8 cellular contexts compared by ENCODE assay signal in the genomic region with DNA sequence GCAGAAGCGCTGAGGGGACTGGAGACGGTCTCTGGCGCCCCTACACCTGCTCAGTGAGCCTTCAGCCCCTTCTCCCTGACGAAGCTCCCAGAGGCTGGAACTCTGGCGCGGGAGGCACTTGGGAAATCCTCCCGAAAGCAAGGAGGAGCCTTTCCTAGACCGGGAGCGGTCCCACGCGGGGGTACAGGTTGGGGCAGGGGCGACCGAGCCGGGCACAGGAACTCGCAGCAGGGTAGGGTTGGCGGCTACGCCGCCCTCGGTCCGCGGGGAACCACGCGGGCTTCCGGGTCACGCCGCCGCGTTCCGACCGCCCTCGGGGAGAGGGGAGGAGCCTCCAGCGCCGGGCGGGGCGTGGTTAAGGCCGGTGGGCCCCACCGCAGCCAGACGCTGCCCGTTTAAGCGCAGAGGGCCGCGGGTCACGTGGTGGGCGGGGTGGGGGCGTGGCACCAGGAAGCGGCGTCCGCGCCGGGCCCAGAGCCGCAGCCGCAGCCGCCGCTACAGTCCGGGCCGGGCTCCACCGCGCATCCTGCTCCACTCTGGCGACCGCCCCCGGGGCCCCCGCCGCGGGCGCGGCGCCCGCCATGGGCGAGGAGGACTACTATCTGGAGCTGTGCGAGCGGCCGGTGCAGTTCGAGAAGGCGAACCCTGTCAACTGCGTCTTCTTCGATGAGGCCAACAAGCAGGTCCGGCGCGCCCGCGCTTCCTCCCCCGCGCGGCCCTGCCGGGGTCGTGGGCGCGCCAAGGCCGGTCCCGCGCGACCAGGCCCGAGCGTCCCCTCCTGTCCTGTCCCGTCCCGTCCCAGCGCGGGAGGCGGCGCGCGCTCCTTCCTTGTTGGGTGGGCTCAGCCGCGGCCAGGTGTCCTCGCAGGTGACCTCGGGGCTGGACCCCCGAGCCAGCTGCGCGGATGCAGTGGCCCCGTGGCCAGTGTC. TPM values are rescaled to one million over a fixed set of nuclear protein-coding genes. Genes with fewer than 3 reads are reported as not detected.
DNase-seq lines count a peak whose midpoint lies in the region; TF ChIP-seq lines count a peak whose summit lies in the region.

A gene (plus strand): TSS at position 474 of the 929 bp plus-strand sequence. CDS start 108 bp downstream, at position 582.

- peaks cover 8 to 21% of the 10 kb centered on the region in 2 experiments; a peak in 1 of 4 replicates for H3K4me1 ChIP-seq in SK-N-SH (ENCODE audit: control insufficient read depth in 1 of 2, insufficient read depth in 2 of 2, low read depth in 1 of 2, low read length in 1 of 2)
- H3K4me1 ChIP-seq in suprapubic skin: peaks cover 29% of the 10 kb centered on the region

- TF ChIP-seq RAD21 in SK-N-SH (IDR thresholded peaks at IDR 0.05; ENCODE audit: low read length): peak; percentile 23; the same call in 1 of the 2 replicates

- DNase-seq in HEK293T (ENCODE audit: extremely low spot score) (peak; percentile 99), MV-4-11 (lab: John Stamatoyannopoulos, UW) (peak; percentile 88), SK-N-SH (peak; percentile 98), globus pallidus (ENCODE audit: low spot score) (peak; percentile 93), occipital lobe (lab: John Stamatoyannopoulos, UW) (peak; percentile 95), suprapubic skin (ENCODE audit: low spot score in 2 of 2) (peak; percentile 98)
- peak; percentile 98 for DNase-seq in activated naive CD4-positive, alpha-beta T cell treated with anti-CD3 and anti-CD28 coated beads, Interleukin-2, amount 50 U/mL, for 16 hours

- CTCF ChIA-PET in HEK293T (lab: Yijun Ruan, JAX) (interaction anchor here (0.7 kb wide), 1 partner anchor 13 kb away, joined by 6 read pairs; no protein-coding TSS in a partner anchor), SK-N-SH (lab: Yijun Ruan, JAX) (interaction anchor here (0.7 to 1.8 kb wide), 5 partner anchors 13 to 416 kb away, joined by 3 to 6 read pairs (median 3); no protein-coding TSS in a partner anchor)

- 0 out of 2 replicates have a peak, but pooled peaks cover 8% of the 10 kb centered on the region for H4K20me1 ChIP-seq in SK-N-SH (ENCODE audit: insufficient read depth)

- no peaks in the 10 kb centered on the region for H3K27me3 ChIP-seq in SK-N-SH (ENCODE audit: insufficient read depth)
- H3K27me3 ChIP-seq in suprapubic skin: no peaks in the 10 kb centered on the region

- POLR2A ChIA-PET in HEK293T (lab: Yijun Ruan, JAX): interaction anchor here (0.9 kb wide), 1 partner anchor 15 kb away, joined by 5 read pairs; no protein-coding TSS in a partner anchor
- POLR2A ChIA-PET in SK-N-SH (lab: Yijun Ruan, JAX): no interaction called here

- peak within 1 kb of the TSS; percentile 89 for H3K4me2 ChIP-seq in SK-N-SH

- no peaks in the 10 kb centered on the region for H3K9me2 ChIP-seq in SK-N-SH

- H3K9ac ChIP-seq in SK-N-SH: peak within 1 kb of the TSS; percentile 94

- WGBS in SK-N-SH (ENCODE audit: low lambda C conversion rate): 0% methylated on average over 7 of the region's 110 CpGs
- WGBS in suprapubic skin: 0% methylated on average over 31 of the region's 110 CpGs

- H3K79me2 ChIP-seq in SK-N-SH (ENCODE audit: insufficient read depth): peaks cover 36% of the 10 kb centered on the region

- H3K27ac ChIP-seq in SK-N-SH (ENCODE audit: low read depth in 2 of 2, low read length in 1 of 2) (peak within 1 kb of the TSS; percentile 66 to 75), suprapubic skin (peak within 1 kb of the TSS; percentile 88)

- TF ChIP-seq POLR2A in suprapubic skin (IDR thresholded peaks at IDR 0.05): peak; percentile 27 to 67

- H3K4me3 ChIP-seq in GM08714 (ENCODE audit: low read length): peak within 1 kb of the TSS; percentile 81
- H3K4me3 ChIP-seq in SK-N-SH (ENCODE audit: low read depth in 2 of 2, low read length in 1 of 2): peak within 1 kb of the TSS; percentile 91 to 96
- peak within 1 kb of the TSS; percentile 74 for H3K4me3 ChIP-seq in suprapubic skin

- H3K9me3 ChIP-seq in SK-N-SH (no peaks in the 10 kb centered on the region), suprapubic skin (no peaks in the 10 kb centered on the region)

- peaks cover 5% of the 10 kb centered on the region for H3F3A ChIP-seq in SK-N-SH (replicated peaks; ENCODE audit: insufficient read depth)

- TF ChIP-seq EP300 in SK-N-SH (IDR thresholded peaks at IDR 0.05; ENCODE audit: borderline replicate concordance in 1 of 2, low read depth in 1 of 2, low read length in 1 of 2) (0 out of 4 replicates have a peak, but pooled peaks of 1 of the 2 experiments have one; percentile 24), suprapubic skin (IDR thresholded peaks at IDR 0.05) (no peak)

- TF ChIP-seq CTCF in SK-N-SH (IDR thresholded peaks at IDR 0.05) (peak; percentile 28; the same call in 1 of the 2 replicates), suprapubic skin (IDR thresholded peaks at IDR 0.05) (no peak)

- H3K36me3 ChIP-seq in SK-N-SH (replicated peaks in 1 of 2; ENCODE audit: control insufficient read depth in 1 of 2, insufficient read depth in 2 of 2, low read length in 1 of 2) (peaks cover 7 to 11% of the 10 kb centered on the region in 2 experiments), suprapubic skin (peaks cover 11% of the 10 kb centered on the region)

- H2AFZ ChIP-seq in SK-N-SH (ENCODE audit: low read depth): peak within 1 kb of the TSS; percentile 98

TF ChIP-seq in HEK293T, 16 proteins besides CTCF, POLR2A, EP300 and RAD21:
- no peak for TF ChIP-seq SUZ12 (IDR thresholded peaks at IDR 0.05)
- peak; percentile 84; the same call in 1 of the 2 replicates for TF ChIP-seq LEF1 (IDR thresholded peaks at IDR 0.05; ENCODE audit: borderline replicate concordance)
- TF ChIP-seq ELF4 (IDR thresholded peaks at IDR 0.05): peak; percentile 85
- 0 out of 2 replicates have a peak, but pooled peaks have one; percentile 6 for TF ChIP-seq ARNT (IDR thresholded peaks at IDR 0.05)
- peak; percentile 98 for TF ChIP-seq L3MBTL2 (conservative IDR thresholded peaks at IDR 0.05)
- no peak for TF ChIP-seq SP1 (IDR thresholded peaks at IDR 0.05)
- peak; percentile 94 for TF ChIP-seq FOXM1 (IDR thresholded peaks at IDR 0.05; ENCODE audit: borderline replicate concordance)
TF ChIP-seq in HEK293T: peak in this region for 5.

TF ChIP-seq in SK-N-SH, 30 proteins besides CTCF, POLR2A, EP300 and RAD21 (continues in another document):
- TF ChIP-seq NFIC (IDR thresholded peaks at IDR 0.05; ENCODE audit: borderline replicate concordance): no peak
- peak; percentile 61; the same call in 1 of the 2 replicates for TF ChIP-seq TAF1 (IDR thresholded peaks at IDR 0.05; ENCODE audit: borderline replicate concordance, low read depth, low read length)
- 0 out of 2 replicates have a peak, but pooled peaks have one; percentile 19 for TF ChIP-seq RCOR1 (IDR thresholded peaks at IDR 0.05; ENCODE audit: low read length)
- TF ChIP-seq, protein P1, sequence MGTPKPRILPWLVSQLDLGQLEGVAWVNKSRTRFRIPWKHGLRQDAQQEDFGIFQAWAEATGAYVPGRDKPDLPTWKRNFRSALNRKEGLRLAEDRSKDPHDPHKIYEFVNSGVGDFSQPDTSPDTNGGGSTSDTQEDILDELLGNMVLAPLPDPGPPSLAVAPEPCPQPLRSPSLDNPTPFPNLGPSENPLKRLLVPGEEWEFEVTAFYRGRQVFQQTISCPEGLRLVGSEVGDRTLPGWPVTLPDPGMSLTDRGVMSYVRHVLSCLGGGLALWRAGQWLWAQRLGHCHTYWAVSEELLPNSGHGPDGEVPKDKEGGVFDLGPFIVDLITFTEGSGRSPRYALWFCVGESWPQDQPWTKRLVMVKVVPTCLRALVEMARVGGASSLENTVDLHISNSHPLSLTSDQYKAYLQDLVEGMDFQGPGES (IDR thresholded peaks at IDR 0.05; ENCODE audit: low read depth, low read length): no peak
- TF ChIP-seq ELF1 (IDR thresholded peaks at IDR 0.05): peak; percentile 87
- TF ChIP-seq, protein P2, sequence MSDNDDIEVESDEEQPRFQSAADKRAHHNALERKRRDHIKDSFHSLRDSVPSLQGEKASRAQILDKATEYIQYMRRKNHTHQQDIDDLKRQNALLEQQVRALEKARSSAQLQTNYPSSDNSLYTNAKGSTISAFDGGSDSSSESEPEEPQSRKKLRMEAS (IDR thresholded peaks at IDR 0.05; ENCODE audit: low read depth): peak; percentile 77
- no peak for TF ChIP-seq RXRA (IDR thresholded peaks at IDR 0.05; ENCODE audit: borderline replicate concordance, low read depth)
- peak; percentile 90 for TF ChIP-seq MXI1 (IDR thresholded peaks at IDR 0.05; ENCODE audit: low read depth, low read length)
- no peak for TF ChIP-seq FOXJ3 (CRISPR knock-in tag; IDR thresholded peaks at IDR 0.05)
- TF ChIP-seq, protein P3, sequence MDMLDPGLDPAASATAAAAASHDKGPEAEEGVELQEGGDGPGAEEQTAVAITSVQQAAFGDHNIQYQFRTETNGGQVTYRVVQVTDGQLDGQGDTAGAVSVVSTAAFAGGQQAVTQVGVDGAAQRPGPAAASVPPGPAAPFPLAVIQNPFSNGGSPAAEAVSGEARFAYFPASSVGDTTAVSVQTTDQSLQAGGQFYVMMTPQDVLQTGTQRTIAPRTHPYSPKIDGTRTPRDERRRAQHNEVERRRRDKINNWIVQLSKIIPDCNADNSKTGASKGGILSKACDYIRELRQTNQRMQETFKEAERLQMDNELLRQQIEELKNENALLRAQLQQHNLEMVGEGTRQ (IDR thresholded peaks at IDR 0.05; ENCODE audit: borderline replicate concordance, low read depth, low read length): peak; percentile 83
- TF ChIP-seq, protein P4, sequence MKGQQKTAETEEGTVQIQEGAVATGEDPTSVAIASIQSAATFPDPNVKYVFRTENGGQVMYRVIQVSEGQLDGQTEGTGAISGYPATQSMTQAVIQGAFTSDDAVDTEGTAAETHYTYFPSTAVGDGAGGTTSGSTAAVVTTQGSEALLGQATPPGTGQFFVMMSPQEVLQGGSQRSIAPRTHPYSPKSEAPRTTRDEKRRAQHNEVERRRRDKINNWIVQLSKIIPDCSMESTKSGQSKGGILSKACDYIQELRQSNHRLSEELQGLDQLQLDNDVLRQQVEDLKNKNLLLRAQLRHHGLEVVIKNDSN (IDR thresholded peaks at IDR 0.05; ENCODE audit: borderline replicate concordance, low read depth): peak; percentile 96
- TF ChIP-seq GABPA (IDR thresholded peaks at IDR 0.05; ENCODE audit: low read depth): peak; percentile 61
- peak; percentile 92 for TF ChIP-seq POLR2AphosphoS5 (IDR thresholded peaks at IDR 0.05; ENCODE audit: low read depth, low read length)

RNA-seq across cellular contexts. Expression of the gene that starts here (rescaled TPM):
- 22.4 and 26.4 TPM in 2 replicates for polyA plus RNA-seq in SK-N-SH (2012; rRNA removed)
- polyA plus RNA-seq in SK-N-SH (2012; cell fraction: cytosol; rRNA removed): 29.9 and 31.9 TPM in 2 replicates
- polyA plus RNA-seq in SK-N-SH (2012; cell fraction: nucleus; rRNA removed): 68.5 and 81.5 TPM in 2 replicates
- total RNA-seq in occipital lobe (37.0 TPM), suprapubic skin (10 to 100 TPM; 18.7 to 26.4 (median 23.0) TPM)

Comparison
In these comparisons a context has a peak if more than half of its experiments do, and no peak if none do; other contexts are left out.
1. Peak in every context shown above with its lines: DNase-seq, H3K4me3 ChIP-seq and H3K27ac ChIP-seq.